Comparison of ENCODE assay signal across 1 cellular context in the genomic region with DNA sequence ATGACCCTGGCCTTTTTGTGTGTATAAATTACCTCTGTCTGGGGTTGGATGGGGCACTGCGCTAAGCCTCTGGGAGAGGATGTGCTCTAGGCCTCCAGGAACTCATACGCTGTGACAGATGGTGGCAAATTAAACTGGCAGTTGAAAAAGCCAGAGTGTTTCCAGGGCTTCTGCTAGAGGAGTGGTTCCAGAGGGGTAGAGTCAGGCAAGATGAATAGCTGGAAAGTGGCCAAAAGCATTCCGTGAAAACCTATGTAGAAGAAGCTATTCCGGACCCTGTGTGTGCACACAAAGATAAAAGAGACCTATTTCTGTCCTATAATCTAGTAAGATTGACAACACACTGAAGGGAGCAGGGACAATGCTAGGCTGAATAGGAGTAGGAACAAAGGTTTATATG.
TF ChIP-seq lines count a peak whose summit lies in the region.

No MANE protein-coding gene starts in this region.

TF ChIP-seq in HepG2, 621 proteins besides CTCF, POLR2A, EP300 and RAD21 (continues in another document):
- 0 out of 2 replicates have a peak, but pooled peaks have one; percentile 16 for TF ChIP-seq CHD4 (IDR thresholded peaks at IDR 0.05; ENCODE audit: borderline replicate concordance, low read length)
- TF ChIP-seq ISL2 (CRISPR knock-in tag; IDR thresholded peaks at IDR 0.05) = no peak; the same call in 1 of the 2 replicates
- no peak for TF ChIP-seq AGO1 (IDR thresholded peaks at IDR 0.05; ENCODE audit: low read depth, low read length, poor library complexity, severe bottlenecking)
- TF ChIP-seq ATF4 (CRISPR knock-in tag; IDR thresholded peaks at IDR 0.05) = 0 out of 4 replicates have a peak, but pooled peaks of 1 of the 2 experiments have one; percentile 14
- peak; percentile 38 for TF ChIP-seq THAP11 (CRISPR knock-in tag; IDR thresholded peaks at IDR 0.05)
- TF ChIP-seq SNAPC2 (CRISPR knock-in tag; IDR thresholded peaks at IDR 0.05) = 0 out of 2 replicates have a peak, but pooled peaks have one; percentile 4
- TF ChIP-seq ZNF572 (CRISPR knock-in tag; IDR thresholded peaks at IDR 0.05) = no peak
- 0 out of 2 replicates have a peak, but pooled peaks have one; percentile 23 for TF ChIP-seq PPARG (CRISPR knock-in tag; conservative IDR thresholded peaks at IDR 0.05)
- peak; percentile 52 for TF ChIP-seq FOXA3 (CRISPR knock-in tag; IDR thresholded peaks at IDR 0.05)
- TF ChIP-seq, protein P1, sequence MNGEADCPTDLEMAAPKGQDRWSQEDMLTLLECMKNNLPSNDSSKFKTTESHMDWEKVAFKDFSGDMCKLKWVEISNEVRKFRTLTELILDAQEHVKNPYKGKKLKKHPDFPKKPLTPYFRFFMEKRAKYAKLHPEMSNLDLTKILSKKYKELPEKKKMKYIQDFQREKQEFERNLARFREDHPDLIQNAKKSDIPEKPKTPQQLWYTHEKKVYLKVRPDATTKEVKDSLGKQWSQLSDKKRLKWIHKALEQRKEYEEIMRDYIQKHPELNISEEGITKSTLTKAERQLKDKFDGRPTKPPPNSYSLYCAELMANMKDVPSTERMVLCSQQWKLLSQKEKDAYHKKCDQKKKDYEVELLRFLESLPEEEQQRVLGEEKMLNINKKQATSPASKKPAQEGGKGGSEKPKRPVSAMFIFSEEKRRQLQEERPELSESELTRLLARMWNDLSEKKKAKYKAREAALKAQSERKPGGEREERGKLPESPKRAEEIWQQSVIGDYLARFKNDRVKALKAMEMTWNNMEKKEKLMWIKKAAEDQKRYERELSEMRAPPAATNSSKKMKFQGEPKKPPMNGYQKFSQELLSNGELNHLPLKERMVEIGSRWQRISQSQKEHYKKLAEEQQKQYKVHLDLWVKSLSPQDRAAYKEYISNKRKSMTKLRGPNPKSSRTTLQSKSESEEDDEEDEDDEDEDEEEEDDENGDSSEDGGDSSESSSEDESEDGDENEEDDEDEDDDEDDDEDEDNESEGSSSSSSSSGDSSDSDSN (CRISPR knock-in tag; IDR thresholded peaks at IDR 0.05) = peak; percentile 26; the same call in 1 of the 2 replicates
- TF ChIP-seq RAD51 (IDR thresholded peaks at IDR 0.05; ENCODE audit: borderline replicate concordance) = no peak
- TF ChIP-seq, protein P2, sequence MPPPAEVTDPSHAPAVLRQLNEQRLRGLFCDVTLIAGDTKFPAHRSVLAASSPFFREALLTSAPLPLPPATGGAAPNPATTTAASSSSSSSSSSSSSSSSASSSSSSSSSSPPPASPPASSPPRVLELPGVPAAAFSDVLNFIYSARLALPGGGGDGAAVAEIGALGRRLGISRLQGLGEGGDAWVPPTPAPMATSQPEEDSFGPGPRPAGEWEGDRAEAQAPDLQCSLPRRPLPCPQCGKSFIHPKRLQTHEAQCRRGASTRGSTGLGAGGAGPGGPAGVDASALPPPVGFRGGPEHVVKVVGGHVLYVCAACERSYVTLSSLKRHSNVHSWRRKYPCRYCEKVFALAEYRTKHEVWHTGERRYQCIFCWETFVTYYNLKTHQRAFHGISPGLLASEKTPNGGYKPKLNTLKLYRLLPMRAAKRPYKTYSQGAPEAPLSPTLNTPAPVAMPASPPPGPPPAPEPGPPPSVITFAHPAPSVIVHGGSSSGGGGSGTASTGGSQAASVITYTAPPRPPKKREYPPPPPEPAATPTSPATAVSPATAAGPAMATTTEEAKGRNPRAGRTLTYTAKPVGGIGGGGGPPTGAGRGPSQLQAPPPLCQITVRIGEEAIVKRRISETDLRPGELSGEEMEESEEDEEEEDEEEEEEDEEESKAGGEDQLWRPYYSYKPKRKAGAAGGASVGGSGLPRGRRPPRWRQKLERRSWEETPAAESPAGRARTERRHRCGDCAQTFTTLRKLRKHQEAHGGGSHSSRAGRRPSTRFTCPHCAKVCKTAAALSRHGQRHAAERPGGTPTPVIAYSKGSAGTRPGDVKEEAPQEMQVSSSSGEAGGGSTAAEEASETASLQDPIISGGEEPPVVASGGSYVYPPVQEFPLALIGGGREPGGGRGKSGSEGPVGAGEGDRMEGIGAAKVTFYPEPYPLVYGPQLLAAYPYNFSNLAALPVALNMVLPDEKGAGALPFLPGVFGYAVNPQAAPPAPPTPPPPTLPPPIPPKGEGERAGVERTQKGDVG (CRISPR knock-in tag; IDR thresholded peaks at IDR 0.05; ENCODE audit: borderline replicate concordance) = peak; percentile 88; the same call in 1 of the 2 replicates
- TF ChIP-seq ZMAT5 (CRISPR knock-in tag; IDR thresholded peaks at IDR 0.05; ENCODE audit: borderline replicate concordance, low read depth) = no peak
- TF ChIP-seq MEF2D (CRISPR knock-in tag; IDR thresholded peaks at IDR 0.05) = peak; percentile 54; the same call in 1 of the 2 replicates
- TF ChIP-seq KDM2A (CRISPR knock-in tag; IDR thresholded peaks at IDR 0.05; ENCODE audit: borderline replicate concordance, low read depth) = 0 out of 2 replicates have a peak, but pooled peaks have one; percentile 12
- TF ChIP-seq BCL6 (CRISPR knock-in tag; IDR thresholded peaks at IDR 0.05) = peak; percentile 66
- TF ChIP-seq CCDC6 (CRISPR knock-in tag; IDR thresholded peaks at IDR 0.05) = no peak
- peak; percentile 64 for TF ChIP-seq NCOA2 (CRISPR knock-in tag; IDR thresholded peaks at IDR 0.05)
- peak; percentile 59; the same call in 1 of the 2 replicates for TF ChIP-seq ZMYM2 (CRISPR knock-in tag; IDR thresholded peaks at IDR 0.05)
- TF ChIP-seq, protein P3, sequence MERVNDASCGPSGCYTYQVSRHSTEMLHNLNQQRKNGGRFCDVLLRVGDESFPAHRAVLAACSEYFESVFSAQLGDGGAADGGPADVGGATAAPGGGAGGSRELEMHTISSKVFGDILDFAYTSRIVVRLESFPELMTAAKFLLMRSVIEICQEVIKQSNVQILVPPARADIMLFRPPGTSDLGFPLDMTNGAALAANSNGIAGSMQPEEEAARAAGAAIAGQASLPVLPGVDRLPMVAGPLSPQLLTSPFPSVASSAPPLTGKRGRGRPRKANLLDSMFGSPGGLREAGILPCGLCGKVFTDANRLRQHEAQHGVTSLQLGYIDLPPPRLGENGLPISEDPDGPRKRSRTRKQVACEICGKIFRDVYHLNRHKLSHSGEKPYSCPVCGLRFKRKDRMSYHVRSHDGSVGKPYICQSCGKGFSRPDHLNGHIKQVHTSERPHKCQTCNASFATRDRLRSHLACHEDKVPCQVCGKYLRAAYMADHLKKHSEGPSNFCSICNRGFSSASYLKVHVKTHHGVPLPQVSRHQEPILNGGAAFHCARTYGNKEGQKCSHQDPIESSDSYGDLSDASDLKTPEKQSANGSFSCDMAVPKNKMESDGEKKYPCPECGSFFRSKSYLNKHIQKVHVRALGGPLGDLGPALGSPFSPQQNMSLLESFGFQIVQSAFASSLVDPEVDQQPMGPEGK (CRISPR knock-in tag; IDR thresholded peaks at IDR 0.05) = 0 out of 2 replicates have a peak, but pooled peaks have one; percentile 25
- TF ChIP-seq NFIC (IDR thresholded peaks at IDR 0.05; ENCODE audit: low read length) = peak; percentile 84
- TF ChIP-seq MED1 (CRISPR knock-in tag; IDR thresholded peaks at IDR 0.05) = peak; percentile 69
- 0 out of 2 replicates have a peak, but pooled peaks have one; percentile 34 for TF ChIP-seq REPIN1 (CRISPR knock-in tag; IDR thresholded peaks at IDR 0.05; ENCODE audit: borderline replicate concordance, low read depth)
- TF ChIP-seq ZBTB8A (CRISPR knock-in tag; IDR thresholded peaks at IDR 0.05; ENCODE audit: borderline replicate concordance, low read depth) = no peak
- no peak for TF ChIP-seq FOXA1 (IDR thresholded peaks at IDR 0.05)
- 0 out of 2 replicates have a peak, but pooled peaks have one; percentile 6 for TF ChIP-seq FOXA1 (CRISPR knock-in tag; IDR thresholded peaks at IDR 0.05)
- peak; percentile 22; the same call in 1 of the 2 replicates for TF ChIP-seq NAIF1 (CRISPR knock-in tag; IDR thresholded peaks at IDR 0.05; ENCODE audit: borderline replicate concordance)
- TF ChIP-seq ZMYM4 (CRISPR knock-in tag; IDR thresholded peaks at IDR 0.05) = peak; percentile 47; the same call in 1 of the 2 replicates
- 0 out of 2 replicates have a peak, but pooled peaks have one; percentile 13 for TF ChIP-seq ZNF124 (CRISPR knock-in tag; IDR thresholded peaks at IDR 0.05)
- TF ChIP-seq GATAD2A (CRISPR knock-in tag; IDR thresholded peaks at IDR 0.05) = peak; percentile 80; the same call in 1 of the 2 replicates
- TF ChIP-seq ZFP36L1 (CRISPR knock-in tag; IDR thresholded peaks at IDR 0.05) = no peak
- TF ChIP-seq, protein P4, sequence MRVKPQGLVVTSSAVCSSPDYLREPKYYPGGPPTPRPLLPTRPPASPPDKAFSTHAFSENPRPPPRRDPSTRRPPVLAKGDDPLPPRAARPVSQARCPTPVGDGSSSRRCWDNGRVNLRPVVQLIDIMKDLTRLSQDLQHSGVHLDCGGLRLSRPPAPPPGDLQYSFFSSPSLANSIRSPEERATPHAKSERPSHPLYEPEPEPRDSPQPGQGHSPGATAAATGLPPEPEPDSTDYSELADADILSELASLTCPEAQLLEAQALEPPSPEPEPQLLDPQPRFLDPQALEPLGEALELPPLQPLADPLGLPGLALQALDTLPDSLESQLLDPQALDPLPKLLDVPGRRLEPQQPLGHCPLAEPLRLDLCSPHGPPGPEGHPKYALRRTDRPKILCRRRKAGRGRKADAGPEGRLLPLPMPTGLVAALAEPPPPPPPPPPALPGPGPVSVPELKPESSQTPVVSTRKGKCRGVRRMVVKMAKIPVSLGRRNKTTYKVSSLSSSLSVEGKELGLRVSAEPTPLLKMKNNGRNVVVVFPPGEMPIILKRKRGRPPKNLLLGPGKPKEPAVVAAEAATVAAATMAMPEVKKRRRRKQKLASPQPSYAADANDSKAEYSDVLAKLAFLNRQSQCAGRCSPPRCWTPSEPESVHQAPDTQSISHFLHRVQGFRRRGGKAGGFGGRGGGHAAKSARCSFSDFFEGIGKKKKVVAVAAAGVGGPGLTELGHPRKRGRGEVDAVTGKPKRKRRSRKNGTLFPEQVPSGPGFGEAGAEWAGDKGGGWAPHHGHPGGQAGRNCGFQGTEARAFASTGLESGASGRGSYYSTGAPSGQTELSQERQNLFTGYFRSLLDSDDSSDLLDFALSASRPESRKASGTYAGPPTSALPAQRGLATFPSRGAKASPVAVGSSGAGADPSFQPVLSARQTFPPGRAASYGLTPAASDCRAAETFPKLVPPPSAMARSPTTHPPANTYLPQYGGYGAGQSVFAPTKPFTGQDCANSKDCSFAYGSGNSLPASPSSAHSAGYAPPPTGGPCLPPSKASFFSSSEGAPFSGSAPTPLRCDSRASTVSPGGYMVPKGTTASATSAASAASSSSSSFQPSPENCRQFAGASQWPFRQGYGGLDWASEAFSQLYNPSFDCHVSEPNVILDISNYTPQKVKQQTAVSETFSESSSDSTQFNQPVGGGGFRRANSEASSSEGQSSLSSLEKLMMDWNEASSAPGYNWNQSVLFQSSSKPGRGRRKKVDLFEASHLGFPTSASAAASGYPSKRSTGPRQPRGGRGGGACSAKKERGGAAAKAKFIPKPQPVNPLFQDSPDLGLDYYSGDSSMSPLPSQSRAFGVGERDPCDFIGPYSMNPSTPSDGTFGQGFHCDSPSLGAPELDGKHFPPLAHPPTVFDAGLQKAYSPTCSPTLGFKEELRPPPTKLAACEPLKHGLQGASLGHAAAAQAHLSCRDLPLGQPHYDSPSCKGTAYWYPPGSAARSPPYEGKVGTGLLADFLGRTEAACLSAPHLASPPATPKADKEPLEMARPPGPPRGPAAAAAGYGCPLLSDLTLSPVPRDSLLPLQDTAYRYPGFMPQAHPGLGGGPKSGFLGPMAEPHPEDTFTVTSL (CRISPR knock-in tag; IDR thresholded peaks at IDR 0.05; ENCODE audit: borderline replicate concordance) = peak; percentile 52; the same call in 1 of the 2 replicates
- TF ChIP-seq ZFX (CRISPR knock-in tag; IDR thresholded peaks at IDR 0.05; ENCODE audit: low read depth) = 0 out of 2 replicates have a peak, but pooled peaks have one; percentile 15
- TF ChIP-seq SMYD3 (CRISPR knock-in tag; IDR thresholded peaks at IDR 0.05) = 0 out of 2 replicates have a peak, but pooled peaks have one; percentile 9
- no peak for TF ChIP-seq RBM39 (IDR thresholded peaks at IDR 0.05; ENCODE audit: low read depth, low read length, poor library complexity, severe bottlenecking)
- TF ChIP-seq POLR2G (IDR thresholded peaks at IDR 0.05; ENCODE audit: low read depth, low read length) = peak; percentile 29; the same call in 1 of the 2 replicates
- 0 out of 2 replicates have a peak, but pooled peaks have one; percentile 38 for TF ChIP-seq HDAC2 (CRISPR knock-in tag; IDR thresholded peaks at IDR 0.05)
- TF ChIP-seq, protein P5, sequence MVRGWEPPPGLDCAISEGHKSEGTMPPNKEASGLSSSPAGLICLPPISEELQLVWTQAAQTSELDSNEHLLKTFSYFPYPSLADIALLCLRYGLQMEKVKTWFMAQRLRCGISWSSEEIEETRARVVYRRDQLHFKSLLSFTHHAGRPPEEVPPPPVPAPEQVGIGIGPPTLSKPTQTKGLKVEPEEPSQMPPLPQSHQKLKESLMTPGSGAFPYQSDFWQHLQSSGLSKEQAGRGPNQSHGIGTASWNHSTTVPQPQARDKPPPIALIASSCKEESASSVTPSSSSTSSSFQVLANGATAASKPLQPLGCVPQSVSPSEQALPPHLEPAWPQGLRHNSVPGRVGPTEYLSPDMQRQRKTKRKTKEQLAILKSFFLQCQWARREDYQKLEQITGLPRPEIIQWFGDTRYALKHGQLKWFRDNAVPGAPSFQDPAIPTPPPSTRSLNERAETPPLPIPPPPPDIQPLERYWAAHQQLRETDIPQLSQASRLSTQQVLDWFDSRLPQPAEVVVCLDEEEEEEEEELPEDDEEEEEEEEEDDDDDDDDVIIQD (CRISPR knock-in tag; IDR thresholded peaks at IDR 0.05; ENCODE audit: low read depth) = 0 out of 2 replicates have a peak, but pooled peaks have one; percentile 20
- TF ChIP-seq SP4 (CRISPR knock-in tag; IDR thresholded peaks at IDR 0.05) = no peak
